8 cellular contexts compared by ENCODE assay signal in genomic region chr16:20740007-20740883, GRCh38. TPM values are rescaled to one million over a fixed set of nuclear protein-coding genes. Genes with fewer than 3 reads are reported as not detected.
DNase-seq lines count a peak whose midpoint lies in the region; ATAC-seq and TF ChIP-seq lines count a peak whose summit lies in the region.

No MANE protein-coding gene starts in this region.

- peak overlapping the region; percentile 46 for H3K27ac ChIP-seq in duodenal mucosa (ENCODE audit: low read depth, low read length)
- H3K27ac ChIP-seq in muscle layer of duodenum (ENCODE audit: low read length), result peak overlapping the region; percentile 68

- H3K36me3 ChIP-seq in duodenal mucosa (ENCODE audit: control insufficient read depth in 1 of 2, insufficient read depth in 2 of 2, low read length in 2 of 2) (peaks cover 13 to 36% of the 10 kb centered on the region in 2 donors), muscle layer of duodenum (ENCODE audit: control insufficient read depth in 1 of 2, insufficient read depth in 2 of 2, low read length in 2 of 2) (peaks cover 26 to 29% of the 10 kb centered on the region in 2 donors)

- peaks cover 25% of the 10 kb centered on the region for H3K4me1 Mint-ChIP-seq in activated CD8-positive, alpha-beta memory T cell treated with anti-CD3 and anti-CD28 coated beads, Interleukin-2, amount 10 ng/mL, durations not matched to agents 7 days and 5 days

- DNase-seq in activated CD8-positive, alpha-beta memory T cell treated with anti-CD3 and anti-CD28 coated beads, Interleukin-2, amount 10 ng/mL, durations not matched to agents 7 days and 5 days, result peak; percentile 48
- no peak for DNase-seq in activated CD8-positive, alpha-beta memory T cell treated with anti-CD3 and anti-CD28 coated beads for 24 hours
- DNase-seq in RPMI8226, result peak; percentile 54
- DNase-seq in omental fat pad (ENCODE audit: low spot score), result no peak

- H3K27ac Mint-ChIP-seq in activated CD8-positive, alpha-beta memory T cell treated with anti-CD3 and anti-CD28 coated beads, Interleukin-2, amount 10 ng/mL, durations not matched to agents 7 days and 5 days, result peak overlapping the region; percentile 97

- H3K27me3 ChIP-seq in duodenal mucosa (ENCODE audit: control insufficient read depth in 1 of 2, insufficient read depth in 2 of 2, low read length in 2 of 2), result no peaks in the 10 kb centered on the region
- no peaks in the 10 kb centered on the region for H3K27me3 ChIP-seq in muscle layer of duodenum (ENCODE audit: low read depth, low read length)

- H3K9me3 ChIP-seq in duodenal mucosa (ENCODE audit: control insufficient read depth in 1 of 2, low read length in 2 of 2) (no peaks in the 10 kb centered on the region), muscle layer of duodenum (ENCODE audit: control insufficient read depth in 1 of 2, low read length in 2 of 2) (no peaks in the 10 kb centered on the region)

- CTCF ChIA-PET in activated CD8-positive, alpha-beta memory T cell treated with anti-CD3 and anti-CD28 coated beads, Interleukin-2, amount 10 ng/mL, durations not matched to agents 7 days and 5 days (lab: Charles Lee), result interaction anchor here (0.7 to 2.0 kb wide), 5 partner anchors 9 to 1185 kb away, joined by 3 to 7 read pairs (median 4); partner anchors contain the start of genes ACSM3 and VPS35L

- H3K9ac ChIP-seq in duodenal mucosa (ENCODE audit: low read depth in 1 of 2, low read length in 2 of 2), result peak overlapping the region; percentile 71 to 77

- no peak for ATAC-seq in activated CD8-positive, alpha-beta memory T cell treated with anti-CD3 and anti-CD28 coated beads, Interleukin-2, amount 10 ng/mL, durations not matched to agents 7 days and 5 days
- ATAC-seq in HG03342 (IDR thresholded peaks at IDR 0.05; ENCODE audit: unreplicated experiment), result no peak
- no peak for ATAC-seq in HG03571 (IDR thresholded peaks at IDR 0.05; ENCODE audit: unreplicated experiment)
- no peak for ATAC-seq in omental fat pad (ENCODE audit: low FRiP score)

- H3K36me3 Mint-ChIP-seq in activated CD8-positive, alpha-beta memory T cell treated with anti-CD3 and anti-CD28 coated beads, Interleukin-2, amount 10 ng/mL, durations not matched to agents 7 days and 5 days, result peaks cover 24% of the 10 kb centered on the region

- peak overlapping the region; percentile 93 for H3K4me3 Mint-ChIP-seq in activated CD8-positive, alpha-beta memory T cell treated with anti-CD3 and anti-CD28 coated beads, Interleukin-2, amount 10 ng/mL, durations not matched to agents 7 days and 5 days

- H3K4me3 ChIP-seq in duodenal mucosa (ENCODE audit: low read depth in 1 of 2, low read length in 2 of 2) (peak overlapping the region; percentile 82 to 100), muscle layer of duodenum (ENCODE audit: low read depth in 1 of 2, low read length in 2 of 2) (peak overlapping the region; percentile 87 to 95)

- TF ChIP-seq CTCF in omental fat pad (IDR thresholded peaks at IDR 0.05), result no peak

- no peaks in the 10 kb centered on the region for H3K9me3 Mint-ChIP-seq in activated CD8-positive, alpha-beta memory T cell treated with anti-CD3 and anti-CD28 coated beads, Interleukin-2, amount 10 ng/mL, durations not matched to agents 7 days and 5 days (ENCODE audit: low read depth)

- H3K4me1 ChIP-seq in duodenal mucosa (ENCODE audit: control insufficient read depth in 1 of 2, insufficient read depth in 2 of 2, low read length in 2 of 2) (peaks cover 8 to 18% of the 10 kb centered on the region in 2 donors), muscle layer of duodenum (ENCODE audit: control insufficient read depth in 1 of 2, insufficient read depth in 2 of 2, low read length in 2 of 2) (peaks cover 0 to 28% of the 10 kb centered on the region in 2 donors)

- no peaks in the 10 kb centered on the region for H3K27me3 Mint-ChIP-seq in activated CD8-positive, alpha-beta memory T cell treated with anti-CD3 and anti-CD28 coated beads, Interleukin-2, amount 10 ng/mL, durations not matched to agents 7 days and 5 days

RNA-seq across cellular contexts. Expression of gene THUMPD1, which starts 1.4 kb away (rescaled TPM):
- 10 to 100 TPM; 38.5 to 43.7 TPM for total RNA-seq in activated CD8-positive, alpha-beta memory T cell treated with anti-CD3 and anti-CD28 coated beads, Interleukin-2, amount 10 ng/mL, durations not matched to agents 7 days and 5 days
- 10 to 100 TPM; 44.6 to 59.9 (median 45.5) TPM for total RNA-seq in omental fat pad

RNA-seq across cellular contexts. Expression of gene ACSM3, which starts 23.6 kb away (rescaled TPM):
- 10 to 100 TPM in 1 of 2 experiments, 1 to 10 TPM in 1; 9.4 to 10.1 TPM for total RNA-seq in activated CD8-positive, alpha-beta memory T cell treated with anti-CD3 and anti-CD28 coated beads, Interleukin-2, amount 10 ng/mL, durations not matched to agents 7 days and 5 days
- total RNA-seq in omental fat pad, result 10 to 100 TPM in 2 of 4 donors, 1 to 10 TPM in 2; 7.2 to 82.9 (median 10.9) TPM

RNA-seq across cellular contexts. Expression of gene ACSM1, which starts 42.8 kb away (rescaled TPM):
- total RNA-seq in activated CD8-positive, alpha-beta memory T cell treated with anti-CD3 and anti-CD28 coated beads, Interleukin-2, amount 10 ng/mL, durations not matched to agents 7 days and 5 days, result not detected
- total RNA-seq in omental fat pad, result 1 to 10 TPM in 2 of 4 donors, not detected in 2; 1.2 to 2.3 TPM

Comparison
In these comparisons a context has a peak if more than half of its experiments do, and no peak if none do; other contexts are left out.
1. DNase-seq: peak in activated CD8-positive, alpha-beta memory T cell treated with anti-CD3 and anti-CD28 coated beads, Interleukin-2, amount 10 ng/mL, durations not matched to agents 7 days and 5 days (single experiment) and RPMI8226 (single experiment); none in activated CD8-positive, alpha-beta memory T cell treated with anti-CD3 and anti-CD28 coated beads for 24 hours (single experiment) and omental fat pad (single experiment).